In the genomic region with DNA sequence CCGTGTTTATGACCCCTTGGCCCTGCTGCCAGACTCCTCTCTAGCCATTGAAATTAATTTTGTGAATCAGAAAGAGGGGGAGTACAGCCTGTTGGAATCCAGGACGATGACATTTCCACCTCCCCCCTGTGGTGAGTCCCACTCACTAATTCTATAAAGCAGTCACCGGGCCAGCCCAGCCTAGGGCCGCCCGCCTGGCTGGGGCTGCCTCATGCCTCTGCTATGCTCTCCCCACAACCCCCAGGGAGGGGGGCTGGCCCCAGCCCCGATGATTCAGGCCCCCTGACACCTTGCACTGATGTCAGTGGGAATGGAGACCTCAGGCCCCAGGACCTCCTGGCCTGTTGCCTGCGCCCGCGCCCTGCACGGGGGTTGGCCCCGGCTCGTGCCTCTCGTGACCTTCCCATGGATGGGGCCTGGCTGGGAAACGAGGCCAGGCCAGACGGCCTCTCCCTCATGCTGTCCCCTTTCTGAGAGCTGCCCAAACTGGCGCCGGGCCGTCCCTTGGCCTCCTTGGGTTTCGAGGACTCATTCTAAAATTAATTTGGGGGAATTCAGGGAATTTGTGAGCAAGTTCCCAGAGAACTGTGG, we compare ENCODE assay signal across 10 cellular contexts. TPM values are rescaled to one million over a fixed set of nuclear protein-coding genes. Genes with fewer than 3 reads are reported as not detected.
DNase-seq lines count a peak whose midpoint lies in the region; ATAC-seq and TF ChIP-seq lines count a peak whose summit lies in the region.
"Had no signal": no experiment of that assay in that cellular context is flagged by ENCODE, and none has a peak within 500 bp of the region (broad histone marks: within the 10 kb centered on the region; RNA-seq: fewer than 3 reads in every experiment).

No MANE protein-coding gene starts in this region.

- H2AFZ ChIP-seq in SK-N-SH (ENCODE audit: low read depth), result peak overlapping the region; percentile 20; the same call in 1 of the 2 replicates

- no peak for TF ChIP-seq POLR2A in gastroesophageal sphincter (IDR thresholded peaks at IDR 0.05)

- peak overlapping the region; percentile 59; the same call in 1 of the 2 replicates for H3K9ac ChIP-seq in SK-N-SH

- H3K4me3 ChIP-seq in SK-N-SH (ENCODE audit: low read depth in 2 of 2, low read length in 1 of 2) (no peak overlapping the region), gastroesophageal sphincter (no peak overlapping the region)

- TF ChIP-seq EP300 in SK-N-SH (IDR thresholded peaks at IDR 0.05; ENCODE audit: borderline replicate concordance in 1 of 2, low read depth in 1 of 2, low read length in 1 of 2) (peak; percentile 49 to 99), gastroesophageal sphincter (IDR thresholded peaks at IDR 0.05) (no peak)

- no peaks in the 10 kb centered on the region for H3K9me2 ChIP-seq in SK-N-SH

- WGBS in SK-N-SH (ENCODE audit: low lambda C conversion rate), result 1% methylated on average over 11 of the region's 19 CpGs
- WGBS in gastroesophageal sphincter (ENCODE audit: low coverage in 1 of 2), 2 donors, result 23 to 82% methylated on average over 3 to 4 of the region's 19 CpGs

- H3K27me3 ChIP-seq in SK-N-SH (ENCODE audit: insufficient read depth), result no peaks in the 10 kb centered on the region
- H3K27me3 ChIP-seq in gastroesophageal sphincter, result no peaks in the 10 kb centered on the region

- POLR2A ChIA-PET in SK-N-SH (lab: Yijun Ruan, JAX), result no interaction called here

- no peaks in the 10 kb centered on the region for H3K36me3 ChIP-seq in SK-N-SH (replicated peaks in 1 of 2; ENCODE audit: control insufficient read depth in 1 of 2, insufficient read depth in 2 of 2, low read length in 1 of 2)
- H3K36me3 ChIP-seq in gastroesophageal sphincter, result no peaks in the 10 kb centered on the region

- peak; percentile 97 for DNase-seq in AG20443 (ENCODE audit: low spot score)
- peak; percentile 87 for DNase-seq in SK-N-SH
- DNase-seq in posterior vena cava (ENCODE audit: low spot score), result peak; percentile 98
- DNase-seq in AML-193 (lab: John Stamatoyannopoulos, UW), result no peak

- peaks cover 61% of the 10 kb centered on the region for H3F3A ChIP-seq in SK-N-SH (replicated peaks; ENCODE audit: insufficient read depth)

- peak; percentile 83 for ATAC-seq in gastroesophageal sphincter
- ATAC-seq in HG03565 (IDR thresholded peaks at IDR 0.05; ENCODE audit: unreplicated experiment), result no peak
- no peak for ATAC-seq in GM18519 (IDR thresholded peaks at IDR 0.05; ENCODE audit: low FRiP score, unreplicated experiment)
- ATAC-seq in HG02763 (IDR thresholded peaks at IDR 0.05; ENCODE audit: unreplicated experiment), result no peak

- peak overlapping the region in 1 of 2 experiments; percentile 93; a peak in 2 of 4 replicates for H3K27ac ChIP-seq in SK-N-SH (ENCODE audit: low read depth in 2 of 2, low read length in 1 of 2)
- peak overlapping the region in 3 of 4 donors; percentile 57 to 74 (median 71) for H3K27ac ChIP-seq in gastroesophageal sphincter

- no peaks in the 10 kb centered on the region for H3K9me3 ChIP-seq in SK-N-SH
- H3K9me3 ChIP-seq in gastroesophageal sphincter, result peaks cover 0 to 11% (median 0%) of the 10 kb centered on the region in 3 donors

- no peaks in the 10 kb centered on the region for H3K79me2 ChIP-seq in SK-N-SH (ENCODE audit: insufficient read depth)

- H3K4me2 ChIP-seq in SK-N-SH, result peak overlapping the region; percentile 66

- peaks cover 33 to 36% of the 10 kb centered on the region in 2 experiments; a peak in 3 of 4 replicates for H3K4me1 ChIP-seq in SK-N-SH (ENCODE audit: control insufficient read depth in 1 of 2, insufficient read depth in 2 of 2, low read depth in 1 of 2, low read length in 1 of 2)
- peaks cover 0 to 61% (median 25%) of the 10 kb centered on the region in 3 donors for H3K4me1 ChIP-seq in gastroesophageal sphincter

- peak; percentile 25; the same call in 1 of the 2 replicates for TF ChIP-seq RAD21 in SK-N-SH (IDR thresholded peaks at IDR 0.05; ENCODE audit: low read length)

- TF ChIP-seq CTCF in SK-N-SH (IDR thresholded peaks at IDR 0.05), result peak; percentile 35; the same call in 1 of the 2 replicates
- peak in 1 of 4 experiments; percentile 32 for TF ChIP-seq CTCF in gastroesophageal sphincter (IDR thresholded peaks at IDR 0.05)

- CTCF ChIA-PET in SK-N-SH (lab: Yijun Ruan, JAX), result interaction anchor here (0.8 to 2.9 kb wide), 4 partner anchors 94 to 170 kb away, joined by 3 to 15 read pairs (median 3); no protein-coding TSS in a partner anchor

- intact Hi-C loops in posterior vena cava (cut with DNase I), result no loop called here

- H4K20me1 ChIP-seq in SK-N-SH (ENCODE audit: insufficient read depth), result no peaks in the 10 kb centered on the region

TF ChIP-seq in SK-N-SH, 30 proteins besides CTCF, POLR2A, EP300 and RAD21 (continues in another document):
- TF ChIP-seq, protein P1, sequence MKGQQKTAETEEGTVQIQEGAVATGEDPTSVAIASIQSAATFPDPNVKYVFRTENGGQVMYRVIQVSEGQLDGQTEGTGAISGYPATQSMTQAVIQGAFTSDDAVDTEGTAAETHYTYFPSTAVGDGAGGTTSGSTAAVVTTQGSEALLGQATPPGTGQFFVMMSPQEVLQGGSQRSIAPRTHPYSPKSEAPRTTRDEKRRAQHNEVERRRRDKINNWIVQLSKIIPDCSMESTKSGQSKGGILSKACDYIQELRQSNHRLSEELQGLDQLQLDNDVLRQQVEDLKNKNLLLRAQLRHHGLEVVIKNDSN (IDR thresholded peaks at IDR 0.05; ENCODE audit: borderline replicate concordance, low read depth), result peak; percentile 58; the same call in 1 of the 2 replicates
- TF ChIP-seq, protein P2, sequence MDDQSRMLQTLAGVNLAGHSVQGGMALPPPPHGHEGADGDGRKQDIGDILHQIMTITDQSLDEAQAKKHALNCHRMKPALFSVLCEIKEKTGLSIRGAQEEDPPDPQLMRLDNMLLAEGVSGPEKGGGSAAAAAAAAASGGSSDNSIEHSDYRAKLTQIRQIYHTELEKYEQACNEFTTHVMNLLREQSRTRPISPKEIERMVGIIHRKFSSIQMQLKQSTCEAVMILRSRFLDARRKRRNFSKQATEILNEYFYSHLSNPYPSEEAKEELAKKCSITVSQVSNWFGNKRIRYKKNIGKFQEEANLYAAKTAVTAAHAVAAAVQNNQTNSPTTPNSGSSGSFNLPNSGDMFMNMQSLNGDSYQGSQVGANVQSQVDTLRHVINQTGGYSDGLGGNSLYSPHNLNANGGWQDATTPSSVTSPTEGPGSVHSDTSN (IDR thresholded peaks at IDR 0.05), result peak; percentile 86
- peak; percentile 100 for TF ChIP-seq RXRA (IDR thresholded peaks at IDR 0.05; ENCODE audit: borderline replicate concordance, low read depth)
- no peak for TF ChIP-seq GABPA (IDR thresholded peaks at IDR 0.05; ENCODE audit: low read depth)
- TF ChIP-seq, protein P3, sequence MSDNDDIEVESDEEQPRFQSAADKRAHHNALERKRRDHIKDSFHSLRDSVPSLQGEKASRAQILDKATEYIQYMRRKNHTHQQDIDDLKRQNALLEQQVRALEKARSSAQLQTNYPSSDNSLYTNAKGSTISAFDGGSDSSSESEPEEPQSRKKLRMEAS (IDR thresholded peaks at IDR 0.05; ENCODE audit: low read depth), result peak; percentile 99
- TF ChIP-seq SIN3A (IDR thresholded peaks at IDR 0.05; ENCODE audit: borderline replicate concordance, low read depth, low read length), result peak; percentile 87; the same call in 1 of the 2 replicates
- TF ChIP-seq FOSL2 (IDR thresholded peaks at IDR 0.05; ENCODE audit: borderline replicate concordance, low read depth), result peak; percentile 99
- no peak for TF ChIP-seq FOXJ3 (CRISPR knock-in tag; IDR thresholded peaks at IDR 0.05)
- TF ChIP-seq TCF12 (IDR thresholded peaks at IDR 0.05), result peak; percentile 97
- peak; percentile 24; the same call in 1 of the 2 replicates for TF ChIP-seq TAF1 (IDR thresholded peaks at IDR 0.05; ENCODE audit: borderline replicate concordance, low read depth, low read length)
- peak; percentile 100 for TF ChIP-seq TEAD4 (IDR thresholded peaks at IDR 0.05; ENCODE audit: borderline replicate concordance, insufficient read depth)
- peak; percentile 99 for TF ChIP-seq NFIC (IDR thresholded peaks at IDR 0.05; ENCODE audit: borderline replicate concordance)
- TF ChIP-seq, protein P4, sequence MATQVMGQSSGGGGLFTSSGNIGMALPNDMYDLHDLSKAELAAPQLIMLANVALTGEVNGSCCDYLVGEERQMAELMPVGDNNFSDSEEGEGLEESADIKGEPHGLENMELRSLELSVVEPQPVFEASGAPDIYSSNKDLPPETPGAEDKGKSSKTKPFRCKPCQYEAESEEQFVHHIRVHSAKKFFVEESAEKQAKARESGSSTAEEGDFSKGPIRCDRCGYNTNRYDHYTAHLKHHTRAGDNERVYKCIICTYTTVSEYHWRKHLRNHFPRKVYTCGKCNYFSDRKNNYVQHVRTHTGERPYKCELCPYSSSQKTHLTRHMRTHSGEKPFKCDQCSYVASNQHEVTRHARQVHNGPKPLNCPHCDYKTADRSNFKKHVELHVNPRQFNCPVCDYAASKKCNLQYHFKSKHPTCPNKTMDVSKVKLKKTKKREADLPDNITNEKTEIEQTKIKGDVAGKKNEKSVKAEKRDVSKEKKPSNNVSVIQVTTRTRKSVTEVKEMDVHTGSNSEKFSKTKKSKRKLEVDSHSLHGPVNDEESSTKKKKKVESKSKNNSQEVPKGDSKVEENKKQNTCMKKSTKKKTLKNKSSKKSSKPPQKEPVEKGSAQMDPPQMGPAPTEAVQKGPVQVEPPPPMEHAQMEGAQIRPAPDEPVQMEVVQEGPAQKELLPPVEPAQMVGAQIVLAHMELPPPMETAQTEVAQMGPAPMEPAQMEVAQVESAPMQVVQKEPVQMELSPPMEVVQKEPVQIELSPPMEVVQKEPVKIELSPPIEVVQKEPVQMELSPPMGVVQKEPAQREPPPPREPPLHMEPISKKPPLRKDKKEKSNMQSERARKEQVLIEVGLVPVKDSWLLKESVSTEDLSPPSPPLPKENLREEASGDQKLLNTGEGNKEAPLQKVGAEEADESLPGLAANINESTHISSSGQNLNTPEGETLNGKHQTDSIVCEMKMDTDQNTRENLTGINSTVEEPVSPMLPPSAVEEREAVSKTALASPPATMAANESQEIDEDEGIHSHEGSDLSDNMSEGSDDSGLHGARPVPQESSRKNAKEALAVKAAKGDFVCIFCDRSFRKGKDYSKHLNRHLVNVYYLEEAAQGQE (IDR thresholded peaks at IDR 0.05; ENCODE audit: low read depth, low read length), result peak; percentile 58; the same call in 1 of the 2 replicates
- TF ChIP-seq EZH2phosphoT487 (IDR thresholded peaks at IDR 0.05; ENCODE audit: borderline replicate concordance, low read depth), result no peak

RNA-seq across cellular contexts. Expression of a gene that starts 34.0 kb away (rescaled TPM):
- polyA plus RNA-seq in SK-N-SH (2012; rRNA removed), result 0.71 and 0.96 TPM in 2 replicates
- polyA plus RNA-seq in SK-N-SH (2012; cell fraction: cytosol; rRNA removed), result 0.32 and 0.63 TPM in 2 replicates
- polyA plus RNA-seq in SK-N-SH (2012; cell fraction: nucleus; rRNA removed), result 0.17 and 0.54 TPM in 2 replicates
- total RNA-seq in gastroesophageal sphincter (not detected), posterior vena cava (not detected)
- total RNA-seq: cerebellum, NCI-H460 had no signal

RNA-seq across cellular contexts. Expression of a gene that starts 52.6 kb away (rescaled TPM):
- 2.9 and 3.1 TPM in 2 replicates for polyA plus RNA-seq in SK-N-SH (2012; rRNA removed)
- polyA plus RNA-seq in SK-N-SH (2012; cell fraction: cytosol; rRNA removed), result 0.81 and 1.4 TPM in 2 replicates
- 7.3 and 10.0 TPM in 2 replicates for polyA plus RNA-seq in SK-N-SH (2012; cell fraction: nucleus; rRNA removed)
- total RNA-seq in gastroesophageal sphincter (1 to 10 TPM in 3 of 4 donors, under 1 TPM in 1; 0.93 to 7.8 (median 3.5) TPM), posterior vena cava (1 to 10 TPM in 1 of 2 donors, under 1 TPM in 1; 0.90 to 5.1 TPM)

Comparison
In these comparisons a context has a peak if more than half of its experiments do, and no peak if none do; other contexts are left out.
1. DNase-seq: peak in AG20443 (single experiment), SK-N-SH (single experiment) and posterior vena cava (single experiment); none in AML-193 (0 of 2).